ENCODE assay signal across 8 cellular contexts in the genomic region with DNA sequence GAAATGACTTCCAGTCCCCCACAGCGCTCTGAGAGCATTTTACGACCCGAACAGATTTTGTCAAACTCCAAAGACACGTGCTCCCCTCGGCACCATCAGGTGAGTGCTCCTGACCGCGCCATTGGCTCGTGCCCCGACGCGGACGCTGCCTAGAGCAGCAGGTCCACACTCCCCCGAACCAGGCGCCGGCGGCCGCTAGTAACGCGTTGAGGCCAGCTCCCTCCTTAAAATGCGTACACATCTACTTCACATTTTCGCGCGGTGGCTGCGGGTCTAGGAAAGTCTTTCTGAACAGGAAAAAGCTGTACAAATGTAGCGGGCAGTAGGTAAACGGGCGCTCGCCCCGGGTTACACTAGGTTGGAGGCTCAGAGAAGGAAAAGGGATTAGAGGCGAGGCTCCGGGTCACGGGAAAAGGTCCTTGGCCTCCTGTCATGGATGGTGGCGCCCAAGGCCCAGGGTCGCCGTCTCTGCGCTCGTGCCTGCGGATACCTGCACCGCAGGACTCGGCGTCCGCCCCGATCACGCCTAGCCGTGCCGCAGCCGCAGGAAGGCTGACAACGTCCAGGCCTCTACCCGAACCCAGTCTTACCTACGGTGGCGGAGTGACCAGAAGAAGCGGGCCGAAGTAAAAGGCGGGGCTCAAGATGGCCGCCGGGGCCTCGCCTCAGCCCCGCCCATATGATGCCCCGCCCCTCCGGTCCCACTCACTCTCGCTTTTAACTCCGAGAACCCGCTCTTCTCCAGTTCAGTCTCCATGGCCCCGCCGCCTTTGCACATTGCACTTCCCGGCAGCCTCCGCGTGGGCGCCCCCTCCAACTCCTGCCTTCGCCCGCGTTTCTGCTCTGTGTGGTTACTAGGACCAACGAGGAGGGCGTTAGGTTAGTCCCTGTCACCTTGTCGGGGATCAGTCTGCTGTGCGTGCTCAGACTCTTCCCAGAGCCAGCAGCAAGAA. TPM values are rescaled to one million over a fixed set of nuclear protein-coding genes. Genes with fewer than 3 reads are reported as not detected.
A peak's percentile ranks its signal among the peaks of the same experiment; 100 is the strongest.
DNase-seq lines count a peak whose midpoint lies in the region; ATAC-seq and TF ChIP-seq lines count a peak whose summit lies in the region.

A gene with protein sequence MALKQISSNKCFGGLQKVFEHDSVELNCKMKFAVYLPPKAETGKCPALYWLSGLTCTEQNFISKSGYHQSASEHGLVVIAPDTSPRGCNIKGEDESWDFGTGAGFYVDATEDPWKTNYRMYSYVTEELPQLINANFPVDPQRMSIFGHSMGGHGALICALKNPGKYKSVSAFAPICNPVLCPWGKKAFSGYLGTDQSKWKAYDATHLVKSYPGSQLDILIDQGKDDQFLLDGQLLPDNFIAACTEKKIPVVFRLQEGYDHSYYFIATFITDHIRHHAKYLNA (minus strand): TSS at position 647 of the 953 bp plus-strand sequence. CDS start 5,748 bp downstream, outside the sequence.

- no peak for TF ChIP-seq CTCF in CD14-positive monocyte (IDR thresholded peaks at IDR 0.05)
- no peak for TF ChIP-seq CTCF in lower lobe of right lung (IDR thresholded peaks at IDR 0.05)

- ATAC-seq in GM19395 (IDR thresholded peaks at IDR 0.05; ENCODE audit: unreplicated experiment) (peak; percentile 92), HG03565 (IDR thresholded peaks at IDR 0.05; ENCODE audit: unreplicated experiment) (peak; percentile 82), lower lobe of right lung (peak; percentile 99)

- H3K4me3 ChIP-seq in ectodermal cell (ENCODE audit: insufficient read depth, low read depth, low read length) (peak within 1 kb of the TSS; percentile 73), lower lobe of right lung (peak within 1 kb of the TSS; percentile 91)

- intact Hi-C loops in CD14-positive monocyte (cut with micrococcal nuclease) (no loop called here), lower lobe of right lung (cut with DNase I) (no loop called here)

- peaks cover 4 to 5% of the 10 kb centered on the region in 2 donors for H3K36me3 Mint-ChIP-seq in CD14-positive monocyte
- peaks cover 17% of the 10 kb centered on the region for H3K36me3 Mint-ChIP-seq in activated CD4-positive, alpha-beta memory T cell treated with anti-CD3 and anti-CD28 coated beads, Interleukin-2, amount 10 ng/mL, durations not matched to agents 7 days and 5 days (ENCODE audit: low read depth)

- H3K4me1 Mint-ChIP-seq in CD14-positive monocyte: peaks cover 42% of the 10 kb centered on the region
- H3K4me1 Mint-ChIP-seq in activated CD4-positive, alpha-beta memory T cell treated with anti-CD3 and anti-CD28 coated beads, Interleukin-2, amount 10 ng/mL, durations not matched to agents 7 days and 5 days: peaks cover 43% of the 10 kb centered on the region

- peak within 1 kb of the TSS; percentile 95 to 99 (median 98) for H3K27ac Mint-ChIP-seq in CD14-positive monocyte
- peak within 1 kb of the TSS; percentile 87 for H3K27ac Mint-ChIP-seq in activated CD4-positive, alpha-beta memory T cell treated with anti-CD3 and anti-CD28 coated beads, Interleukin-2, amount 10 ng/mL, durations not matched to agents 7 days and 5 days

- peaks cover 0 to 2% (median 1%) of the 10 kb centered on the region in 3 donors for H3K27me3 Mint-ChIP-seq in CD14-positive monocyte (ENCODE audit: low read depth in 3 of 3)
- H3K27me3 Mint-ChIP-seq in activated CD4-positive, alpha-beta memory T cell treated with anti-CD3 and anti-CD28 coated beads, Interleukin-2, amount 10 ng/mL, durations not matched to agents 7 days and 5 days: no peaks in the 10 kb centered on the region

- H3K9me3 ChIP-seq in ectodermal cell (ENCODE audit: control insufficient read depth, low read length): no peaks in the 10 kb centered on the region
- no peaks in the 10 kb centered on the region for H3K9me3 ChIP-seq in lower lobe of right lung

- no peaks in the 10 kb centered on the region for H3K27me3 ChIP-seq in ectodermal cell (ENCODE audit: control insufficient read depth, insufficient read depth, low read length, poor library complexity, severe bottlenecking)
- H3K27me3 ChIP-seq in lower lobe of right lung (ENCODE audit: low read depth): no peaks in the 10 kb centered on the region

- CTCF ChIA-PET in activated CD4-positive, alpha-beta memory T cell treated with anti-CD3 and anti-CD28 coated beads, Interleukin-2, amount 10 ng/mL, durations not matched to agents 7 days and 5 days (lab: Charles Lee): interaction anchor here (1.0 to 1.2 kb wide), 2 partner anchors 12 to 128 kb away, joined by 3 read pairs; no protein-coding TSS in a partner anchor

- no peaks in the 10 kb centered on the region for H3K9me3 Mint-ChIP-seq in CD14-positive monocyte
- no peaks in the 10 kb centered on the region for H3K9me3 Mint-ChIP-seq in activated CD4-positive, alpha-beta memory T cell treated with anti-CD3 and anti-CD28 coated beads, Interleukin-2, amount 10 ng/mL, durations not matched to agents 7 days and 5 days

- POLR2A ChIA-PET in activated CD4-positive, alpha-beta memory T cell treated with anti-CD3 and anti-CD28 coated beads, Interleukin-2, amount 10 ng/mL, durations not matched to agents 7 days and 5 days (lab: Charles Lee): interaction anchor here (0.9 to 1.3 kb wide), 6 partner anchors 12 to 1436 kb away, joined by 3 to 5 read pairs (median 4); a partner anchor contains a TSS

- DNase-seq in CD14-positive monocyte (ENCODE audit: low spot score) (peak; percentile 78), NCI-H774 (lab: John Stamatoyannopoulos, UW) (peak; percentile 76), lower lobe of right lung (peak; percentile 96)
- peak; percentile 91 for DNase-seq in activated CD4-positive, alpha-beta memory T cell treated with anti-CD3 and anti-CD28 coated beads, Interleukin-2, amount 10 ng/mL, durations not matched to agents 7 days and 5 days
- DNase-seq in stimulated activated CD4-positive, alpha-beta T cell treated with anti-CD3 and anti-CD28 coated beads, TNF-alpha, amount 100 ng/mL, for 24 hours (ENCODE audit: low read depth in 3 of 3): peak; percentile 84 to 95 (median 86)

- 12% methylated on average over 76 of the region's 76 CpGs for WGBS in ectodermal cell, 2 experiments

- H3K36me3 ChIP-seq in ectodermal cell (ENCODE audit: control insufficient read depth, insufficient read depth, low read length) (no peaks in the 10 kb centered on the region), lower lobe of right lung (peaks cover 3% of the 10 kb centered on the region)

- H3K27ac ChIP-seq in ectodermal cell (ENCODE audit: insufficient read depth, low read depth, low read length, poor library complexity, severe bottlenecking): peak within 1 kb of the TSS; percentile 79
- H3K27ac ChIP-seq in lower lobe of right lung: peak within 1 kb of the TSS; percentile 95

- H3K4me3 Mint-ChIP-seq in CD14-positive monocyte: peak within 1 kb of the TSS; percentile 99 to 100
- peak within 1 kb of the TSS; percentile 87 for H3K4me3 Mint-ChIP-seq in activated CD4-positive, alpha-beta memory T cell treated with anti-CD3 and anti-CD28 coated beads, Interleukin-2, amount 10 ng/mL, durations not matched to agents 7 days and 5 days

- H3K4me1 ChIP-seq in ectodermal cell (ENCODE audit: control insufficient read depth, insufficient read depth, low read length) (peaks cover 12% of the 10 kb centered on the region), lower lobe of right lung (peaks cover 37% of the 10 kb centered on the region)

RNA-seq across cellular contexts. Expression of the gene that starts here (rescaled TPM):
- polyA plus RNA-seq in CD14-positive monocyte: 100 to 1,000 TPM; 139 to 147 TPM
- total RNA-seq in activated CD4-positive, alpha-beta memory T cell treated with anti-CD3 and anti-CD28 coated beads, Interleukin-2, amount 10 ng/mL, durations not matched to agents 7 days and 5 days: 10 to 100 TPM; 76.7 to 76.9 TPM
- polyA plus RNA-seq in ectodermal cell (2013, experiment 1 of 4): 151 TPM
- polyA plus RNA-seq in ectodermal cell (2013, experiment 2 of 4): 161 TPM
- 158 TPM for polyA plus RNA-seq in ectodermal cell (2013, experiment 3 of 4)
- 171 TPM for polyA plus RNA-seq in ectodermal cell (2013, experiment 4 of 4)
- total RNA-seq in lower lobe of right lung: 94.6 TPM

Comparison
In these comparisons a context has a peak if more than half of its experiments do, and no peak if none do; other contexts are left out.
1. Peak in every context shown above with its lines: DNase-seq, ATAC-seq, H3K4me3 ChIP-seq and H3K27ac ChIP-seq.